ENCODE assay signal across 9 cellular contexts in the genomic region with DNA sequence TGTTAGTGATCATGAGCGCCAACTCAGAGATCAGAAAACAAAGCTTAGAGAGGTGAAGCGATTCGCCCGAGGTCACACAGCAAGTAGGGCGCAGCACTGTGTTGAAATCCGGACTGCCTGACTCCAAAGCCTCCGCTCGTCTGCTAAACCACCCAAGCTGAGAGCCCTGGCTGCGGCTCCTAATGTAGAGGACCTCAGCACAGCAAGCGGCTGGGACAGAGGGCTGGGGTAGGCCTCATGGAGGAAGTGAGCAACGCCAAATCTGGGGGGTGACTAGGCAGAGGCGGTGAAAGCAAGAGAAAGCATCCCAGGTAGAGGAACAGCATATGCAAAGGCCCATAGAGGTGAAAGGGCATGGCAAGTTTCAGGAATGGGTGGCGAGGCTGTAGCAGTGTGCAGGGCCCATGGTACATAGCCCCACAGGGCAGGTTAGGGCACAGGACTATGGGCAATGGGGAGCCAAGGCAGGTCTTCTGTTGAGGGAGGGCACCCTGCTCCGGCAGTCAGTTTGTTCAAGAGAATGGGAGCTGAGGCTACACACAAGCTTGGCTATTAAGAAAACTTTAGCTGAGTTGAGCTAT. TPM values are rescaled to one million over a fixed set of nuclear protein-coding genes. Genes with fewer than 3 reads are reported as not detected.
DNase-seq lines count a peak whose midpoint lies in the region; ATAC-seq and TF ChIP-seq lines count a peak whose summit lies in the region.
"Had no signal": no experiment of that assay in that cellular context is flagged by ENCODE, and none has a peak within 500 bp of the region (broad histone marks: within the 10 kb centered on the region; RNA-seq: fewer than 3 reads in every experiment).

No MANE protein-coding gene starts in this region.

- no peaks in the 10 kb centered on the region for H3K36me3 ChIP-seq in WERI-Rb-1
- no peaks in the 10 kb centered on the region for H3K36me3 ChIP-seq in iPS-20b (ENCODE audit: insufficient read depth, low read depth, low read length)
- H3K36me3 ChIP-seq: left lung had no signal

- no peak for DNase-seq in right cardiac atrium
- no peak for DNase-seq in Right ventricle myocardium superior
- DNase-seq in WERI-Rb-1 = no peak
- no peak for DNase-seq in mucosa of gallbladder (ENCODE audit: low spot score)
- no peak for DNase-seq in OCI-M1 (lab: John Stamatoyannopoulos, UW)
- DNase-seq in sciatic nerve (ENCODE audit: low spot score) = no peak

- no peaks in the 10 kb centered on the region for H3K4me1 ChIP-seq in right cardiac atrium (ENCODE audit: control insufficient read depth, insufficient read depth, low read length)
- H3K4me1 ChIP-seq in iPS-20b (ENCODE audit: insufficient read depth, low read length) = peaks cover 17% of the 10 kb centered on the region; the same call in 1 of the 2 replicates

- WGBS in right cardiac atrium = 77% methylated on average over 14 of the region's 14 CpGs

- H3K4me3 ChIP-seq in right cardiac atrium (ENCODE audit: low read length) = peak overlapping the region; percentile 34
- peak overlapping the region; percentile 47 for H3K4me3 ChIP-seq in WERI-Rb-1 (ENCODE audit: low read depth, low read length)
- H3K4me3 ChIP-seq in iPS-20b (ENCODE audit: low read length) = peak overlapping the region; percentile 71; the same call in 1 of the 2 replicates

- no peak overlapping the region for H3K9ac ChIP-seq in iPS-20b (ENCODE audit: low read depth, low read length)

- H3K27ac ChIP-seq in right cardiac atrium (ENCODE audit: low read length) (no peak overlapping the region), WERI-Rb-1 (no peak overlapping the region), iPS-20b (ENCODE audit: low read length) (no peak overlapping the region)

- H3K9me3 ChIP-seq in right cardiac atrium (ENCODE audit: control insufficient read depth, low read length) = no peaks in the 10 kb centered on the region
- H3K9me3 ChIP-seq in WERI-Rb-1 (ENCODE audit: severe bottlenecking) = no peaks in the 10 kb centered on the region
- H3K9me3 ChIP-seq in iPS-20b (ENCODE audit: insufficient read depth, low read depth, low read length) = no peaks in the 10 kb centered on the region
- H3K9me3 ChIP-seq: left lung had no signal

- no peak for TF ChIP-seq CTCF in WERI-Rb-1 (IDR thresholded peaks at IDR 0.05; ENCODE audit: low read depth, low read length)

- H3K27me3 ChIP-seq in right cardiac atrium (ENCODE audit: control insufficient read depth, insufficient read depth) (no peaks in the 10 kb centered on the region), WERI-Rb-1 (ENCODE audit: insufficient read depth, low read depth, severe bottlenecking) (no peaks in the 10 kb centered on the region), iPS-20b (ENCODE audit: insufficient read depth, low read length) (peaks cover 79% of the 10 kb centered on the region)

- ATAC-seq in right cardiac atrium (no peak), Right ventricle myocardium superior (ENCODE audit: poor library complexity) (no peak), sciatic nerve (no peak)
- ATAC-seq in activated CD4-positive, CD25-positive, alpha-beta regulatory T cell treated with anti-CD3 and anti-CD28 coated beads, Interleukin-2, amount 50 U/mL, for 24 hours = no peak

- intact Hi-C loops in right cardiac atrium (cut with DNase I) = no loop called here
- intact Hi-C loops in Right ventricle myocardium superior (cut with DNase I) = no loop called here
- intact Hi-C loops in sciatic nerve (cut with DNase I) = no loop called here

RNA-seq across cellular contexts. Expression of a gene that starts 0.8 kb away (rescaled TPM):
- total RNA-seq in right cardiac atrium (1 to 10 TPM in 1 of 4 donors, under 1 TPM in 3; 0.06 to 1.0 (median 0.63) TPM), Right ventricle myocardium superior (not detected), mucosa of gallbladder (3.3 TPM), sciatic nerve (1.2 TPM)
- polyA plus RNA-seq in right cardiac atrium = 0.11 TPM

RNA-seq across cellular contexts. Expression of a gene that starts 6.4 kb away (rescaled TPM):
- total RNA-seq in right cardiac atrium = 1 to 10 TPM in 2 of 4 donors, under 1 TPM in 2; 0.69 to 1.2 (median 0.94) TPM
- polyA plus RNA-seq in right cardiac atrium = 1.2 TPM
- 2.4 TPM for total RNA-seq in Right ventricle myocardium superior
- 25.1 TPM for total RNA-seq in mucosa of gallbladder
- 1.6 TPM for total RNA-seq in sciatic nerve
